ENCODE assay signal across 27 cellular contexts in genomic region chr9:18909140-18910018, GRCh38.
DNase-seq lines count a peak whose midpoint lies in the region; ATAC-seq, FAIRE-seq and TF ChIP-seq lines count a peak whose summit lies in the region.
"Had no signal": no experiment of that assay in that cellular context is flagged by ENCODE, and none has a peak within 500 bp of the region (broad histone marks: within the 10 kb centered on the region; RNA-seq: fewer than 3 reads in every experiment).

No MANE protein-coding gene starts in this region.

- H3K36me3 ChIP-seq in K562 (ENCODE audit: control insufficient read depth, insufficient read depth, low read length) (no peaks in the 10 kb centered on the region), upper lobe of right lung (no peaks in the 10 kb centered on the region)
- H3K36me3 ChIP-seq: neutrophil, tibial artery had no signal

- H3K27me3 Mint-ChIP-seq in stimulated activated naive CD8-positive, alpha-beta T cell treated with anti-CD3 and anti-CD28 coated beads, Interleukin-15, amount 100 ng/mL, for 72 hours: peaks cover 10% of the 10 kb centered on the region
- peaks cover 3% of the 10 kb centered on the region for H3K27me3 Mint-ChIP-seq in nephron (ENCODE audit: low read depth)
- peaks cover 5% of the 10 kb centered on the region for H3K27me3 Mint-ChIP-seq in activated T-cell treated with anti-CD3 and anti-CD28 coated beads, Interleukin-2, amount 50 U/mL, for 4 hours (ENCODE audit: low read depth)

- no peaks in the 10 kb centered on the region for H3K9me1 ChIP-seq in K562 (ENCODE audit: control insufficient read depth, insufficient read depth, low read length)

- peaks cover 18% of the 10 kb centered on the region for H3K36me3 Mint-ChIP-seq in nephron (ENCODE audit: low read depth)
- no peaks in the 10 kb centered on the region for H3K36me3 Mint-ChIP-seq in activated T-cell treated with anti-CD3 and anti-CD28 coated beads, Interleukin-2, amount 50 U/mL, for 4 hours (ENCODE audit: insufficient read depth)
- H3K36me3 Mint-ChIP-seq: activated naive CD8-positive, alpha-beta T cell treated with anti-CD3 and anti-CD28 coated beads, Interleukin-2, amount 10 ng/mL, durations not matched to agents 7 days and 5 days; CD8-positive, alpha-beta T cell had no signal

- DNase-seq in stimulated activated naive CD8-positive, alpha-beta T cell treated with anti-CD3 and anti-CD28 coated beads, Interleukin-15, amount 100 ng/mL, for 72 hours: no peak
- no peak for DNase-seq in stimulated activated naive CD8-positive, alpha-beta T cell treated with anti-CD3 and anti-CD28 coated beads, Interleukin-15, Interleukin-2, amounts not matched to agents 100 U/mL and 50 U/mL, for 24 hours
- DNase-seq in K562 (ENCODE audit: extremely low read depth in 1 of 4, low spot score in 3 of 4) (peak in 3 of 4 experiments; percentile 11 to 43 (median 30)), upper lobe of right lung (no peak), HUDEP-2 (lab: John Stamatoyannopoulos, UW; ENCODE audit: unreplicated experiment in 76 of 76) (no peak)
- DNase-seq in activated T-cell treated with anti-CD3 and anti-CD28 coated beads, Interleukin-2, amount 50 U/mL, for 4 hours: no peak
- DNase-seq: activated CD8-positive, alpha-beta memory T cell treated with anti-CD3 and anti-CD28 coated beads for 24 hours; activated naive CD8-positive, alpha-beta T cell treated with anti-CD3 and anti-CD28 coated beads, Interleukin-2, amount 10 ng/mL, durations not matched to agents 7 days and 5 days; activated T-cell treated with anti-CD3 and anti-CD28 coated beads for 4 hours; AML-193; CD8-positive, alpha-beta T cell; hypothalamus; left cardiac atrium; MV-4-11; NCI-H146; NCI-H226; NCI-H774; stimulated activated CD8-positive, alpha-beta memory T cell treated with anti-CD3 and anti-CD28 coated beads, Interleukin-4, amount 100 ng/mL, for 48 hours; tibial artery had no signal

- H3K79me2 ChIP-seq in K562 (ENCODE audit: control insufficient read depth, insufficient read depth, low read length): no peaks in the 10 kb centered on the region

- H3K4me1 ChIP-seq in K562 (replicated peaks in 1 of 2; ENCODE audit: control insufficient read depth in 2 of 2, insufficient read depth in 2 of 2, low read length in 2 of 2) (no peaks in the 10 kb centered on the region; a peak in 1 of 5 replicates), upper lobe of right lung (no peaks in the 10 kb centered on the region)
- H3K4me1 ChIP-seq: tibial artery had no signal

- H3K9me3 ChIP-seq in K562 (replicated peaks; ENCODE audit: control insufficient read depth, insufficient read depth, low read depth, low read length): no peaks in the 10 kb centered on the region
- no peaks in the 10 kb centered on the region for H3K9me3 ChIP-seq in upper lobe of right lung
- H3K9me3 ChIP-seq: ascending aorta, neutrophil, tibial artery had no signal

- intact Hi-C loops in K562 (cut with micrococcal nuclease): no loop called here
- intact Hi-C loops in upper lobe of right lung (cut with DNase I): no loop called here

- TF ChIP-seq POLR2A in K562 (conservative IDR thresholded peaks at IDR 0.05): no peak

- ATAC-seq in stimulated activated naive CD8-positive, alpha-beta T cell treated with anti-CD3 and anti-CD28 coated beads, Interleukin-15, amount 100 ng/mL, for 72 hours: peak; percentile 31
- no peak for ATAC-seq in stimulated activated naive CD8-positive, alpha-beta T cell treated with anti-CD3 and anti-CD28 coated beads, Interleukin-15, Interleukin-2, amounts not matched to agents 100 U/mL and 50 U/mL, for 24 hours
- ATAC-seq in K562 (peak; percentile 78), upper lobe of right lung (peak; percentile 6), GM18519 (IDR thresholded peaks at IDR 0.05; ENCODE audit: low FRiP score, unreplicated experiment) (no peak)
- no peak for ATAC-seq in activated T-cell treated with anti-CD3 and anti-CD28 coated beads, Interleukin-2, amount 50 U/mL, for 4 hours
- ATAC-seq: CD8-positive, alpha-beta T cell; left cardiac atrium had no signal

- H3K9me3 Mint-ChIP-seq in stimulated activated naive CD8-positive, alpha-beta T cell treated with anti-CD3 and anti-CD28 coated beads, Interleukin-15, amount 100 ng/mL, for 72 hours: no peaks in the 10 kb centered on the region
- no peaks in the 10 kb centered on the region for H3K9me3 Mint-ChIP-seq in nephron
- no peaks in the 10 kb centered on the region for H3K9me3 Mint-ChIP-seq in activated T-cell treated with anti-CD3 and anti-CD28 coated beads, Interleukin-2, amount 50 U/mL, for 4 hours
- H3K9me3 Mint-ChIP-seq: activated naive CD8-positive, alpha-beta T cell treated with anti-CD3 and anti-CD28 coated beads, Interleukin-2, amount 10 ng/mL, durations not matched to agents 7 days and 5 days; CD8-positive, alpha-beta T cell; T-helper 1 cell treated with Interleukin-12 subunit alpha and Interleukin-12 subunit beta and Interleukin-4 antibody, amounts not matched to agents 30 μg/mL and 1 μg/mL, for 36 hours had no signal

- no peak for TF ChIP-seq RAD21 in K562 (CRISPR knock-in tag; conservative IDR thresholded peaks at IDR 0.05 in 1 of 2, IDR thresholded peaks at IDR 0.05 in 1 of 2)

- FAIRE-seq in K562 (lab: Jason Lieb, UNC): no peak
- FAIRE-seq: GM19239, H54 had no signal

- H4K20me1 ChIP-seq in K562 (replicated peaks; ENCODE audit: control insufficient read depth, insufficient read depth, low read length): no peaks in the 10 kb centered on the region

- 2% methylated on average over 13 of the region's 17 CpGs for WGBS in K562 (ENCODE audit: insufficient coverage, low coverage, missing lambda C conversion rate)

- POLR2A ChIA-PET in K562 (lab: Yijun Ruan, JAX): no interaction called here

- TF ChIP-seq EP300 in K562 (IDR thresholded peaks at IDR 0.05; ENCODE audit: low read length): no peak

- TF ChIP-seq CTCF in K562 (IDR thresholded peaks at IDR 0.05 in 2 of 3, conservative IDR thresholded peaks at IDR 0.05 in 1 of 3; ENCODE audit: insufficient read depth in 2 of 3, low read depth in 1 of 3, low read length in 3 of 3) (no peak), nephron (IDR thresholded peaks at IDR 0.05; ENCODE audit: unreplicated experiment in 3 of 3) (no peak), upper lobe of right lung (IDR thresholded peaks at IDR 0.05) (no peak)

- H3K9ac ChIP-seq in K562 (ENCODE audit: insufficient read depth in 1 of 2, low read depth in 2 of 2, low read length in 2 of 2): no peak overlapping the region

- no peak overlapping the region for H3K4me3 Mint-ChIP-seq in stimulated activated naive CD8-positive, alpha-beta T cell treated with anti-CD3 and anti-CD28 coated beads, Interleukin-15, amount 100 ng/mL, for 72 hours
- no peak overlapping the region for H3K4me3 Mint-ChIP-seq in nephron
- no peak overlapping the region for H3K4me3 Mint-ChIP-seq in activated T-cell treated with anti-CD3 and anti-CD28 coated beads, Interleukin-2, amount 50 U/mL, for 4 hours
- H3K4me3 Mint-ChIP-seq: activated naive CD8-positive, alpha-beta T cell treated with anti-CD3 and anti-CD28 coated beads, Interleukin-2, amount 10 ng/mL, durations not matched to agents 7 days and 5 days; CD8-positive, alpha-beta T cell; T-helper 1 cell treated with Interleukin-12 subunit alpha and Interleukin-12 subunit beta and Interleukin-4 antibody, amounts not matched to agents 30 μg/mL and 1 μg/mL, for 36 hours had no signal

- H3K27ac Mint-ChIP-seq in stimulated activated naive CD8-positive, alpha-beta T cell treated with anti-CD3 and anti-CD28 coated beads, Interleukin-15, amount 100 ng/mL, for 72 hours: no peak overlapping the region
- peak overlapping the region in 2 of 3 experiments; percentile 8 to 63 for H3K27ac Mint-ChIP-seq in nephron
- H3K27ac Mint-ChIP-seq: CD8-positive, alpha-beta T cell; T-helper 1 cell treated with Interleukin-12 subunit alpha and Interleukin-12 subunit beta and Interleukin-4 antibody, amounts not matched to agents 30 μg/mL and 1 μg/mL, for 36 hours had no signal

- BruUV-seq in K562 (replicated peaks; lab: Mats Ljungman, UMichigan): no TSS peak

- in situ Hi-C loops in K562 (cut with MboI): no loop called here

- H3K27me3 ChIP-seq in K562 (ENCODE audit: control insufficient read depth in 2 of 2, insufficient read depth in 2 of 2, low read length in 2 of 2) (peaks cover 0 to 7% of the 10 kb centered on the region in 2 experiments; a peak in 2 of 5 replicates), upper lobe of right lung (no peaks in the 10 kb centered on the region)
- H3K27me3 ChIP-seq: ascending aorta, tibial artery had no signal

- CTCF ChIA-PET in K562 (lab: Yijun Ruan, JAX; ENCODE audit: low intra/inter-chr PET ratio): no interaction called here

- H3K4me2 ChIP-seq in K562 (ENCODE audit: insufficient read depth, low read length): no peak overlapping the region; the same call in 1 of the 2 replicates

- H2AFZ ChIP-seq in K562 (ENCODE audit: low read depth, low read length): no peak overlapping the region

- H3K27ac ChIP-seq in K562 (ENCODE audit: extremely low read depth, low read depth, low read length) (no peak overlapping the region), upper lobe of right lung (no peak overlapping the region)
- H3K27ac ChIP-seq: ascending aorta, epithelial cell of prostate, neutrophil, tibial artery had no signal

- H3K4me1 Mint-ChIP-seq in stimulated activated naive CD8-positive, alpha-beta T cell treated with anti-CD3 and anti-CD28 coated beads, Interleukin-15, amount 100 ng/mL, for 72 hours: no peaks in the 10 kb centered on the region
- H3K4me1 Mint-ChIP-seq in nephron: peaks cover 42% of the 10 kb centered on the region
- H3K4me1 Mint-ChIP-seq in activated T-cell treated with anti-CD3 and anti-CD28 coated beads, Interleukin-2, amount 50 U/mL, for 4 hours (ENCODE audit: low read depth): no peaks in the 10 kb centered on the region
- H3K4me1 Mint-ChIP-seq: activated naive CD8-positive, alpha-beta T cell treated with anti-CD3 and anti-CD28 coated beads, Interleukin-2, amount 10 ng/mL, durations not matched to agents 7 days and 5 days had no signal

- H3K4me3 ChIP-seq in K562 (no peak overlapping the region), upper lobe of right lung (no peak overlapping the region)
- H3K4me3 ChIP-seq: ascending aorta, tibial artery had no signal

TF ChIP-seq in K562, 482 proteins besides CTCF, POLR2A, EP300 and RAD21 (continues in another document):
- TF ChIP-seq MEF2A (IDR thresholded peaks at IDR 0.05; ENCODE audit: control insufficient read depth, low read depth, low read length) (no peak), EGR1 (conservative IDR thresholded peaks at IDR 0.05) (no peak), NRF1 (conservative IDR thresholded peaks at IDR 0.05 in 1 of 2, IDR thresholded peaks at IDR 0.05 in 1 of 2) (peak; percentile 81 to 83), TAF9B (IDR thresholded peaks at IDR 0.05; ENCODE audit: partially characterized antibody) (no peak), PHB2 (IDR thresholded peaks at IDR 0.05; ENCODE audit: low read depth) (no peak)

Comparison
In these comparisons a context has a peak if more than half of its experiments do, and no peak if none do; other contexts are left out.
1. ATAC-seq: peak in stimulated activated naive CD8-positive, alpha-beta T cell treated with anti-CD3 and anti-CD28 coated beads, Interleukin-15, amount 100 ng/mL, for 72 hours (single experiment), K562 (single experiment) and upper lobe of right lung (single experiment); none in stimulated activated naive CD8-positive, alpha-beta T cell treated with anti-CD3 and anti-CD28 coated beads, Interleukin-15, Interleukin-2, amounts not matched to agents 100 U/mL and 50 U/mL, for 24 hours (single experiment), activated T-cell treated with anti-CD3 and anti-CD28 coated beads, Interleukin-2, amount 50 U/mL, for 4 hours (0 of 2) and GM18519 (single experiment).
2. DNase-seq: peak in K562 (3 of 4); none in stimulated activated naive CD8-positive, alpha-beta T cell treated with anti-CD3 and anti-CD28 coated beads, Interleukin-15, amount 100 ng/mL, for 72 hours (0 of 2), stimulated activated naive CD8-positive, alpha-beta T cell treated with anti-CD3 and anti-CD28 coated beads, Interleukin-15, Interleukin-2, amounts not matched to agents 100 U/mL and 50 U/mL, for 24 hours (single experiment), upper lobe of right lung (single experiment), HUDEP-2 (0 of 76) and activated T-cell treated with anti-CD3 and anti-CD28 coated beads, Interleukin-2, amount 50 U/mL, for 4 hours (single experiment).
3. H3K27ac Mint-ChIP-seq: peak in nephron (2 of 3); none in stimulated activated naive CD8-positive, alpha-beta T cell treated with anti-CD3 and anti-CD28 coated beads, Interleukin-15, amount 100 ng/mL, for 72 hours (0 of 2).